Comparison of ENCODE assay signal across 27 cellular contexts in genomic region chr13:39881887-39882286, GRCh38.
DNase-seq lines count a peak whose midpoint lies in the region; TF ChIP-seq lines count a peak whose summit lies in the region.
"Had no signal": no experiment of that assay in that cellular context is flagged by ENCODE, and none has a peak within 500 bp of the region (broad histone marks: within the 10 kb centered on the region; RNA-seq: fewer than 3 reads in every experiment).

No MANE protein-coding gene starts in this region.

- no peak overlapping the region for H3K9ac ChIP-seq in mesenchymal stem cell (ENCODE audit: low read length)
- H3K9ac ChIP-seq: KMS-11 had no signal

- no peaks in the 10 kb centered on the region for H3K79me2 ChIP-seq in PC-9 (ENCODE audit: low read depth)

- H3K4me2 ChIP-seq in PC-9 (no peak overlapping the region), mesenchymal stem cell (ENCODE audit: low read length, poor library complexity, severe bottlenecking) (no peak overlapping the region)
- H3K4me2 ChIP-seq: KMS-11 had no signal

- intact Hi-C loops in PC-9 (cut with micrococcal nuclease; ENCODE audit: unreplicated experiment) (no loop called here), left ventricle myocardium inferior (cut with micrococcal nuclease) (no loop called here)

- H3K4me3 ChIP-seq in PC-9 (no peak overlapping the region), epithelial cell of esophagus (ENCODE audit: low read length) (no peak overlapping the region), mesenchymal stem cell (ENCODE audit: insufficient read depth in 1 of 2, low read depth in 1 of 2, low read length in 2 of 2) (no peak overlapping the region), left ventricle myocardium inferior (no peak overlapping the region)
- H3K4me3 ChIP-seq: heart left ventricle, right lobe of liver, tibial nerve had no signal

- no peak overlapping the region for H2BK15ac ChIP-seq in mesenchymal stem cell (ENCODE audit: low read depth, poor library complexity, severe bottlenecking)

- H3K9me3 ChIP-seq in PC-9 (ENCODE audit: insufficient read depth, low read depth) (peaks cover 6% of the 10 kb centered on the region; the same call in 1 of the 2 replicates), mesenchymal stem cell (ENCODE audit: control insufficient read depth, low read length) (peaks cover 27% of the 10 kb centered on the region), left ventricle myocardium inferior (replicated peaks) (peaks cover 39% of the 10 kb centered on the region)

- peak; percentile 85 for DNase-seq in EH (ENCODE audit: low read depth)
- DNase-seq in PC-9 = no peak
- DNase-seq in epithelial cell of esophagus (ENCODE audit: low read depth) = peak; percentile 61
- peak; percentile 15 for DNase-seq in mesenchymal stem cell
- no peak for DNase-seq in GM19240 (ENCODE audit: insufficient read length, low spot score)
- DNase-seq in NCI-H446 treated with DMSO at 0.1 percent for 48 hours (lab: John Stamatoyannopoulos, UW) = no peak
- DNase-seq in activated T-cell treated with anti-CD3 and anti-CD28 coated beads for 4 hours = no peak
- no peak for DNase-seq in left ventricle myocardium inferior
- DNase-seq: activated CD8-positive, alpha-beta memory T cell treated with anti-CD3 and anti-CD28 coated beads, Interleukin-2, amount 10 ng/mL, durations not matched to agents 7 days and 5 days; activated naive CD4-positive, alpha-beta T cell; activated naive CD8-positive, alpha-beta T cell treated with anti-CD3 and anti-CD28 coated beads, Interleukin-2, amount 50 U/mL, for 24 hours; activated T-cell treated with anti-CD3 and anti-CD28 coated beads, Interleukin-2, amount 50 U/mL, for 72 hours; cerebellar nuclear complex; foreskin melanocyte; H7; kidney; MM.1S; naive thymus-derived CD8-positive, alpha-beta T cell; NCI-H1930; NCI-H526; OCI-M1; right lobe of liver; stimulated activated CD4-positive, alpha-beta T cell treated with anti-CD3 and anti-CD28 coated beads, Interleukin-4, amount 100 ng/mL, for 24 hours; T-helper 17 cell had no signal

- H3K23ac ChIP-seq in mesenchymal stem cell (ENCODE audit: low read length in 2 of 2) = no peak overlapping the region

- H3K27me3 ChIP-seq in PC-9 (ENCODE audit: insufficient read depth, low read depth) (no peaks in the 10 kb centered on the region), mesenchymal stem cell (ENCODE audit: control insufficient read depth in 1 of 2, insufficient read depth in 1 of 2, low read length in 2 of 2) (no peaks in the 10 kb centered on the region), left ventricle myocardium inferior (ENCODE audit: low read depth) (no peaks in the 10 kb centered on the region)
- H3K27me3 ChIP-seq: heart left ventricle, right lobe of liver, tibial nerve had no signal

- no peaks in the 10 kb centered on the region for H3K36me3 ChIP-seq in PC-9 (ENCODE audit: low read depth)
- no peaks in the 10 kb centered on the region for H3K36me3 ChIP-seq in mesenchymal stem cell (ENCODE audit: control insufficient read depth in 1 of 2, insufficient read depth in 2 of 2, low read depth in 1 of 2, low read length in 2 of 2)
- no peaks in the 10 kb centered on the region for H3K36me3 ChIP-seq in left ventricle myocardium inferior
- H3K36me3 ChIP-seq: heart left ventricle, right lobe of liver, tibial nerve had no signal

- H3K4ac ChIP-seq in mesenchymal stem cell (ENCODE audit: low read depth in 1 of 2, low read length in 2 of 2) = no peak overlapping the region

- no peaks in the 10 kb centered on the region for H3K4me1 ChIP-seq in PC-9 (replicated peaks; ENCODE audit: insufficient read depth)
- no peaks in the 10 kb centered on the region for H3K4me1 ChIP-seq in mesenchymal stem cell (ENCODE audit: control insufficient read depth, insufficient read depth, low read depth, low read length)
- H3K4me1 ChIP-seq in left ventricle myocardium inferior = peaks cover 39% of the 10 kb centered on the region
- H3K4me1 ChIP-seq: right lobe of liver had no signal

- H3K79me1 ChIP-seq in mesenchymal stem cell (replicated peaks; ENCODE audit: low read length, poor library complexity, severe bottlenecking) = no peaks in the 10 kb centered on the region

- no peak overlapping the region for H2BK12ac ChIP-seq in mesenchymal stem cell (ENCODE audit: low read length in 2 of 2)

- H3K14ac ChIP-seq in mesenchymal stem cell (ENCODE audit: low read length in 2 of 2) = no peak overlapping the region

- no TSS peak for BruUV-seq in PC-9 (replicated peaks; lab: Mats Ljungman, UMichigan)

- H3F3A ChIP-seq in PC-9 (ENCODE audit: insufficient read depth, low read depth) = no peaks in the 10 kb centered on the region

- no peak overlapping the region for H2BK5ac ChIP-seq in mesenchymal stem cell (ENCODE audit: low read depth, low read length, poor library complexity, severe bottlenecking)

- no peak overlapping the region for H4K8ac ChIP-seq in mesenchymal stem cell (ENCODE audit: low read length)

- H2BK120ac ChIP-seq in mesenchymal stem cell (ENCODE audit: low read depth, low read length) = no peak overlapping the region

- no peaks in the 10 kb centered on the region for H4K20me1 ChIP-seq in PC-9 (ENCODE audit: insufficient read depth)

- CTCF ChIA-PET in PC-9 (lab: Charles Lee) = no interaction called here

- H2AFZ ChIP-seq in PC-9 (0 out of 2 replicates have a peak overlapping the region, but pooled peaks have one; percentile 31), mesenchymal stem cell (ENCODE audit: low read depth, low read length) (no peak overlapping the region)

- TF ChIP-seq CTCF in PC-9 (conservative IDR thresholded peaks at IDR 0.05) (no peak), epithelial cell of esophagus (IDR thresholded peaks at IDR 0.05; ENCODE audit: insufficient read depth, low read depth, low read length, missing control alignments) (no peak), left ventricle myocardium inferior (IDR thresholded peaks at IDR 0.05; ENCODE audit: borderline replicate concordance) (no peak)

- H3K18ac ChIP-seq in mesenchymal stem cell (ENCODE audit: low read depth in 1 of 2, low read length in 2 of 2) = no peak overlapping the region

- no peak overlapping the region for H3K27ac ChIP-seq in PC-9
- no peak overlapping the region for H3K27ac ChIP-seq in mesenchymal stem cell (ENCODE audit: low read length, poor library complexity, severe bottlenecking)
- H3K27ac ChIP-seq in left ventricle myocardium inferior (replicated peaks) = no peak overlapping the region
- H3K27ac ChIP-seq: heart left ventricle, KMS-11, right lobe of liver, tibial nerve had no signal

- H2AK5ac ChIP-seq in mesenchymal stem cell (ENCODE audit: low read length, severe bottlenecking) = no peak overlapping the region

- POLR2A ChIA-PET in PC-9 (lab: Charles Lee; ENCODE audit: unreplicated experiment) = no interaction called here

- H3K9me2 ChIP-seq in PC-9 (ENCODE audit: insufficient read depth) = no peaks in the 10 kb centered on the region

- WGBS in mesenchymal stem cell = 24% methylated on average over 1 of the region's 1 CpG

- no peak overlapping the region for H4K91ac ChIP-seq in mesenchymal stem cell (ENCODE audit: low read length)

Comparison
In these comparisons a context has a peak if more than half of its experiments do, and no peak if none do; other contexts are left out.
1. DNase-seq: peak in EH (single experiment), epithelial cell of esophagus (single experiment) and mesenchymal stem cell (single experiment); none in PC-9 (0 of 2), GM19240 (single experiment), NCI-H446 treated with DMSO at 0.1 percent for 48 hours (single experiment), activated T-cell treated with anti-CD3 and anti-CD28 coated beads for 4 hours (single experiment) and left ventricle myocardium inferior (single experiment).